9 cellular contexts compared by ENCODE assay signal in the genomic region with DNA sequence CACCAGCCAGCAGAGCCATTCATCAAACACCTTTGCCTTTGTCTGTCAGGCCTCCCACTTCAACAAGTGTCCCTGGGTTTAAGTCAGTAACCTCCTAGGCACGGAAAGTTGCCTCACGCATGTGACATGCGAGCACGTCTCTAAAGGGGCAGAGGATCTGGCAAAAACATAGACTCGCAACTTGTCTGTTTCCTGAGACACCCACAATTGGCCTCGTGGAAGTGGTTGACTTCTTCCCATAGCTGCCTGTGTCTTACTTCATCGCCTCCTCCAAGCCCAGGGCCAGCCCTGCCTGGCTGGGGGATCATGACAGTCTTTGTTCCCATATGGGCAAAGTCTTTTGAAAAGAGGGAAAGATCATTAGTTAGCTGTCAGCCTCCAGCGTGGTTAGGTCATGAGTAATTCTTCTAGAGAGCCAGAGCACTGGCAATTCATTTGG. TPM values are rescaled to one million over a fixed set of nuclear protein-coding genes. Genes with fewer than 3 reads are reported as not detected.
A peak's percentile ranks its signal among the peaks of the same experiment; 100 is the strongest.
DNase-seq lines count a peak whose midpoint lies in the region; ATAC-seq lines count a peak whose summit lies in the region.
"Had no signal": no experiment of that assay in that cellular context is flagged by ENCODE, and none has a peak within 500 bp of the region (broad histone marks: within the 10 kb centered on the region; RNA-seq: fewer than 3 reads in every experiment).

No MANE protein-coding gene starts in this region.

- WGBS in ectodermal cell, 2 experiments = 86 to 88% methylated on average over 8 of the region's 8 CpGs
- WGBS in aorta, 2 donors = 6 to 9% methylated on average over 8 of the region's 8 CpGs

- H3K27me3 Mint-ChIP-seq in activated naive CD8-positive, alpha-beta T cell = no peaks in the 10 kb centered on the region
- peaks cover 6% of the 10 kb centered on the region for H3K27me3 Mint-ChIP-seq in activated naive CD8-positive, alpha-beta T cell treated with anti-CD3 and anti-CD28 coated beads for 36 hours

- intact Hi-C loops in aorta (cut with DNase I) = loop anchor here (1.0 to 5.0 kb wide), 4 partner anchors 103 to 744 kb away; a partner anchor contains a TSS

- H3K4me1 Mint-ChIP-seq in activated naive CD8-positive, alpha-beta T cell (ENCODE audit: low read depth) = peaks cover 45% of the 10 kb centered on the region
- H3K4me1 Mint-ChIP-seq in activated naive CD8-positive, alpha-beta T cell treated with anti-CD3 and anti-CD28 coated beads for 36 hours = peaks cover 42% of the 10 kb centered on the region

- H3K9me3 ChIP-seq in ectodermal cell (ENCODE audit: control insufficient read depth, low read length) (no peaks in the 10 kb centered on the region), muscle layer of colon (ENCODE audit: low read length) (no peaks in the 10 kb centered on the region), aorta (ENCODE audit: control insufficient read depth, low read length) (no peaks in the 10 kb centered on the region), HAP-1 (no peaks in the 10 kb centered on the region)

- H3K27me3 ChIP-seq in ectodermal cell (ENCODE audit: control insufficient read depth, insufficient read depth, low read length, poor library complexity, severe bottlenecking) (no peaks in the 10 kb centered on the region), muscle layer of colon (ENCODE audit: control insufficient read depth in 1 of 2, insufficient read depth in 2 of 2, low read length in 2 of 2) (no peaks in the 10 kb centered on the region), aorta (ENCODE audit: control insufficient read depth in 1 of 2, insufficient read depth in 2 of 2, low read length in 1 of 2) (no peaks in the 10 kb centered on the region), HAP-1 (ENCODE audit: low read depth) (no peaks in the 10 kb centered on the region)

- H3K4me3 ChIP-seq in ectodermal cell (ENCODE audit: insufficient read depth, low read depth, low read length) (no peak overlapping the region), muscle layer of colon (ENCODE audit: low read depth in 1 of 2, low read length in 2 of 2) (no peak overlapping the region), aorta (ENCODE audit: low read length in 2 of 2) (no peak overlapping the region), HAP-1 (no peak overlapping the region)

- no peaks in the 10 kb centered on the region for H3K36me3 Mint-ChIP-seq in activated naive CD8-positive, alpha-beta T cell
- no peaks in the 10 kb centered on the region for H3K36me3 Mint-ChIP-seq in activated naive CD8-positive, alpha-beta T cell treated with anti-CD3 and anti-CD28 coated beads for 36 hours

- no peak for DNase-seq in activated naive CD8-positive, alpha-beta T cell treated with anti-CD3 and anti-CD28 coated beads for 36 hours
- DNase-seq in aorta (peak in 1 of 2 donors; percentile 78), HAP-1 (ENCODE audit: low spot score in 2 of 2) (no peak)
- DNase-seq in stimulated activated CD4-positive, alpha-beta T cell treated with anti-CD3 and anti-CD28 coated beads, Interleukin-12 subunit alpha, Interleukin-12 subunit beta, amount 100 ng/mL, for 4 hours = no peak

- in situ Hi-C loops in HAP-1 (cut with MboI; ENCODE audit: low sequenced_read_pairs) = loop anchor here (5.0 to 25.0 kb wide), 3 partner anchors 107 to 754 kb away; a partner anchor contains a TSS

- peak overlapping the region; percentile 88 for H3K27ac Mint-ChIP-seq in activated naive CD8-positive, alpha-beta T cell
- no peak overlapping the region for H3K27ac Mint-ChIP-seq in activated naive CD8-positive, alpha-beta T cell treated with anti-CD3 and anti-CD28 coated beads for 36 hours
- H3K27ac Mint-ChIP-seq: effector memory CD8-positive, alpha-beta T cell had no signal

- H3K9ac ChIP-seq in muscle layer of colon (ENCODE audit: low read length) = no peak overlapping the region

- H3K36me3 ChIP-seq in ectodermal cell (ENCODE audit: control insufficient read depth, insufficient read depth, low read length) (no peaks in the 10 kb centered on the region), muscle layer of colon (ENCODE audit: insufficient read depth, low read length) (no peaks in the 10 kb centered on the region), aorta (ENCODE audit: control insufficient read depth in 1 of 2, insufficient read depth in 2 of 2, low read length in 1 of 2) (no peaks in the 10 kb centered on the region), HAP-1 (replicated peaks) (no peaks in the 10 kb centered on the region)

- H3K9me3 Mint-ChIP-seq in activated naive CD8-positive, alpha-beta T cell (ENCODE audit: low read depth) = no peaks in the 10 kb centered on the region
- no peaks in the 10 kb centered on the region for H3K9me3 Mint-ChIP-seq in activated naive CD8-positive, alpha-beta T cell treated with anti-CD3 and anti-CD28 coated beads for 36 hours
- H3K9me3 Mint-ChIP-seq: effector memory CD8-positive, alpha-beta T cell had no signal

- no peak overlapping the region for H3K4me3 Mint-ChIP-seq in activated naive CD8-positive, alpha-beta T cell
- H3K4me3 Mint-ChIP-seq in activated naive CD8-positive, alpha-beta T cell treated with anti-CD3 and anti-CD28 coated beads for 36 hours = no peak overlapping the region

- H3K4me1 ChIP-seq in ectodermal cell (ENCODE audit: control insufficient read depth, insufficient read depth, low read length) (peaks cover 21% of the 10 kb centered on the region), muscle layer of colon (ENCODE audit: insufficient read depth, low read length) (no peaks in the 10 kb centered on the region), aorta (ENCODE audit: control insufficient read depth in 1 of 2, insufficient read depth in 2 of 2, low read length in 2 of 2) (peaks cover 0 to 7% of the 10 kb centered on the region in 2 donors), HAP-1 (peaks cover 19% of the 10 kb centered on the region)

- ATAC-seq in aorta (ENCODE audit: low FRiP score) (peak; percentile 61), GM18520 (IDR thresholded peaks at IDR 0.05; ENCODE audit: unreplicated experiment) (no peak)

- H3K27ac ChIP-seq in ectodermal cell (ENCODE audit: insufficient read depth, low read depth, low read length, poor library complexity, severe bottlenecking) (peak overlapping the region; percentile 57), muscle layer of colon (ENCODE audit: low read depth, low read length) (peak overlapping the region; percentile 22), aorta (ENCODE audit: low read depth in 1 of 2, low read length in 2 of 2) (peak overlapping the region; percentile 73 to 100)

RNA-seq across cellular contexts. Expression of a gene that starts 35.5 kb away (rescaled TPM):
- 10 to 100 TPM; 26.4 to 29.5 TPM for total RNA-seq in activated naive CD8-positive, alpha-beta T cell treated with anti-CD3 and anti-CD28 coated beads for 36 hours
- 14.7 TPM for polyA plus RNA-seq in ectodermal cell (2013, experiment 1 of 4)
- 13.4 TPM for polyA plus RNA-seq in ectodermal cell (2013, experiment 2 of 4)
- 19.9 TPM for polyA plus RNA-seq in ectodermal cell (2013, experiment 3 of 4)
- 17.2 TPM for polyA plus RNA-seq in ectodermal cell (2013, experiment 4 of 4)
- total RNA-seq in aorta = 10 to 100 TPM; 38.5 to 44.7 TPM
- 100 to 1,000 TPM in 1 of 2 donors, 10 to 100 TPM in 1; 68.6 to 161 TPM for polyA plus RNA-seq in aorta

Comparison
In these comparisons a context has a peak if more than half of its experiments do, and no peak if none do; other contexts are left out.
1. H3K27ac ChIP-seq: peak in every context shown above with its lines; median percentile 86 in aorta; 57 in ectodermal cell; 22 in muscle layer of colon.